Comparison of ENCODE assay signal across 9 cellular contexts in genomic region chr2:232315049-232315922, GRCh38.
A peak's percentile ranks its signal among the peaks of the same experiment; 100 is the strongest.
DNase-seq lines count a peak whose midpoint lies in the region; ATAC-seq and TF ChIP-seq lines count a peak whose summit lies in the region.
"Had no signal": no experiment of that assay in that cellular context is flagged by ENCODE, and none has a peak within 500 bp of the region (broad histone marks: within the 10 kb centered on the region; RNA-seq: fewer than 3 reads in every experiment).

No MANE protein-coding gene starts in this region.

- H3K4me3 ChIP-seq in Jurkat, Clone E6-1 (ENCODE audit: low read length), result peak overlapping the region; percentile 13; the same call in 1 of the 2 replicates
- H3K4me3 ChIP-seq in epithelial cell of esophagus (ENCODE audit: low read length) (no peak overlapping the region), osteoblast (ENCODE audit: insufficient read depth, low read length) (no peak overlapping the region), thymus (ENCODE audit: low read length) (peak overlapping the region; percentile 29)
- H3K4me3 ChIP-seq: ovary had no signal

- H3K27me3 Mint-ChIP-seq in activated CD4-positive, alpha-beta memory T cell treated with anti-CD3 and anti-CD28 coated beads for 36 hours, result no peaks in the 10 kb centered on the region

- intact Hi-C loops in activated CD4-positive, alpha-beta memory T cell treated with anti-CD3 and anti-CD28 coated beads for 36 hours (cut with micrococcal nuclease), result loop anchor here (2.0 to 10.0 kb wide), 3 partner anchors 74 to 530 kb away; partner anchors contain the start of genes COPS7B and PDE6D

- 25% methylated on average over 12 of the region's 12 CpGs for WGBS in thymus

- H3K9me3 Mint-ChIP-seq in activated CD4-positive, alpha-beta memory T cell treated with anti-CD3 and anti-CD28 coated beads for 36 hours, result peaks cover 21% of the 10 kb centered on the region

- peak overlapping the region; percentile 83 for H2AFZ ChIP-seq in osteoblast (ENCODE audit: low read length)

- H3K4me1 ChIP-seq in osteoblast (ENCODE audit: insufficient read depth, low read length) (peaks cover 16% of the 10 kb centered on the region), thymus (ENCODE audit: control insufficient read depth, insufficient read depth, low read length) (peaks cover 56% of the 10 kb centered on the region)

- H3K36me3 Mint-ChIP-seq in activated CD4-positive, alpha-beta memory T cell treated with anti-CD3 and anti-CD28 coated beads for 36 hours, result peaks cover 13% of the 10 kb centered on the region

- H3K27ac Mint-ChIP-seq in activated CD4-positive, alpha-beta memory T cell treated with anti-CD3 and anti-CD28 coated beads for 36 hours, result peak overlapping the region; percentile 89

- H3K27me3 ChIP-seq in osteoblast (ENCODE audit: insufficient read depth, low read length) (no peaks in the 10 kb centered on the region), thymus (ENCODE audit: control insufficient read depth, insufficient read depth) (no peaks in the 10 kb centered on the region)
- H3K27me3 ChIP-seq: ovary had no signal

- CTCF ChIA-PET in activated CD4-positive, alpha-beta memory T cell treated with anti-CD3 and anti-CD28 coated beads for 36 hours (lab: Charles Lee), result interaction anchor here (0.6 to 3.0 kb wide), 15 partner anchors 8 to 529 kb away, joined by 3 to 22 read pairs (median 4); partner anchors contain the start of gene COPS7B

- POLR2A ChIA-PET in activated CD4-positive, alpha-beta memory T cell treated with anti-CD3 and anti-CD28 coated beads for 36 hours (lab: Charles Lee), result interaction anchor here (0.6 to 1.4 kb wide), 2 partner anchors 74 to 851 kb away, joined by 3 read pairs; partner anchors contain the start of gene NCL

- peak overlapping the region; percentile 45 for H3K4me3 Mint-ChIP-seq in activated CD4-positive, alpha-beta memory T cell treated with anti-CD3 and anti-CD28 coated beads for 36 hours

- H4K20me1 ChIP-seq in osteoblast (ENCODE audit: insufficient read depth, low read length), result no peaks in the 10 kb centered on the region

- no peaks in the 10 kb centered on the region for H3K79me2 ChIP-seq in osteoblast (ENCODE audit: insufficient read depth, low read length)

- H3K36me3 ChIP-seq in osteoblast (ENCODE audit: insufficient read depth, low read length), result no peaks in the 10 kb centered on the region
- H3K36me3 ChIP-seq in thymus (ENCODE audit: control insufficient read depth, insufficient read depth), result no peaks in the 10 kb centered on the region
- H3K36me3 ChIP-seq: ovary had no signal

- H3K27ac ChIP-seq in osteoblast (ENCODE audit: low read depth, low read length), result peak overlapping the region; percentile 72
- H3K27ac ChIP-seq in thymus (ENCODE audit: low read depth), result peak overlapping the region; percentile 96
- H3K27ac ChIP-seq: ovary had no signal

- TF ChIP-seq CTCF in epithelial cell of esophagus (IDR thresholded peaks at IDR 0.05; ENCODE audit: insufficient read depth, low read depth, low read length, missing control alignments) (peak; percentile 71), osteoblast (IDR thresholded peaks at IDR 0.05; ENCODE audit: extremely low read depth, low read depth, low read length) (peak; percentile 46)

- DNase-seq in Ammon's horn (ENCODE audit: low spot score) (peak; percentile 80), epithelial cell of esophagus (ENCODE audit: low read depth) (peak; percentile 97), osteoblast (ENCODE audit: insufficient read length, low spot score, missing footprints) (peak; percentile 97), GOT3 (lab: John Stamatoyannopoulos, UW) (no peak)
- peak; percentile 98 for DNase-seq in Jurkat, Clone E6-1 (ENCODE audit: low read depth, low spot score)
- peak; percentile 89 for DNase-seq in activated CD4-positive, alpha-beta memory T cell treated with anti-CD3 and anti-CD28 coated beads for 36 hours

- peak overlapping the region; percentile 54 for H3K4me2 ChIP-seq in osteoblast (ENCODE audit: insufficient read depth, low read length)

- H3K9me3 ChIP-seq in osteoblast (ENCODE audit: low read depth, low read length), result no peaks in the 10 kb centered on the region
- no peaks in the 10 kb centered on the region for H3K9me3 ChIP-seq in thymus (ENCODE audit: control insufficient read depth)
- H3K9me3 ChIP-seq: ovary had no signal

- peak; percentile 77 for ATAC-seq in GM21367 (IDR thresholded peaks at IDR 0.05; ENCODE audit: unreplicated experiment)

- H3K4me1 Mint-ChIP-seq in activated CD4-positive, alpha-beta memory T cell treated with anti-CD3 and anti-CD28 coated beads for 36 hours (ENCODE audit: low read depth), result peaks cover 76% of the 10 kb centered on the region

Comparison
In these comparisons a context has a peak if more than half of its experiments do, and no peak if none do; other contexts are left out.
1. H3K4me3 ChIP-seq: peak in Jurkat, Clone E6-1 (single experiment) and thymus (single experiment); none in epithelial cell of esophagus (single experiment) and osteoblast (single experiment).